In the genomic region with DNA sequence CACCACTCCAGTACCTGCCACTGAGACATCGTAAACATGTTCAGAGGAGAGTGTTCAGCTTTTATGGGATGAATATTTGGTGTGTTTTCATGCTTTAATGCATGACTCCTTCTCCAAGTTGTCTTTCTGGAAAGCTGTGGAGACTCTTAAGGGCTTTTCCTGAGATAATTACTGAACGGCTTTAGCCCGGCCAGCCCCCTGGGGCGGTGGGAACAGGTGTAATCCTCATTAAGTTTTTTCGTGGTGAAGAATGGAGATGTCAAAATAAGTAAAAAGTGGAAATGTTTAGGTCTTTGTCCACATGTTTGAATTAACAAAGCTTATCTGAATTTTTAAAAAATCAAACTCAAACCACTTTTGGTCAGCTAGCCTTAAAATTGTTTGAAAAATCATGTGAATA, we compare ENCODE assay signal across 8 cellular contexts. TPM values are rescaled to one million over a fixed set of nuclear protein-coding genes. Genes with fewer than 3 reads are reported as not detected.
DNase-seq lines count a peak whose midpoint lies in the region; ATAC-seq and TF ChIP-seq lines count a peak whose summit lies in the region.

No MANE protein-coding gene starts in this region.

- no peaks in the 10 kb centered on the region for H3K36me3 ChIP-seq in kidney epithelial cell (ENCODE audit: control insufficient read depth, insufficient read depth, low read length)
- H3K36me3 ChIP-seq in thyroid gland = no peaks in the 10 kb centered on the region

- H3K27me3 ChIP-seq in kidney epithelial cell (ENCODE audit: control insufficient read depth, insufficient read depth, low read length) (no peaks in the 10 kb centered on the region), thyroid gland (no peaks in the 10 kb centered on the region)

- peaks cover 27% of the 10 kb centered on the region for H3K36me3 Mint-ChIP-seq in activated CD4-positive, alpha-beta T cell treated with anti-CD3 and anti-CD28 coated beads, Interleukin-2, amount 10 ng/mL, durations not matched to agents 7 days and 5 days (ENCODE audit: low read depth)
- peaks cover 5 to 10% of the 10 kb centered on the region in 2 donors for H3K36me3 Mint-ChIP-seq in activated naive CD4-positive, alpha-beta T cell treated with anti-CD3 and anti-CD28 coated beads, Interleukin-2, amount 50 U/mL, for 72 hours

- H3K4me1 Mint-ChIP-seq in activated CD4-positive, alpha-beta T cell treated with anti-CD3 and anti-CD28 coated beads, Interleukin-2, amount 10 ng/mL, durations not matched to agents 7 days and 5 days = peaks cover 43% of the 10 kb centered on the region

- CTCF ChIA-PET in activated CD4-positive, alpha-beta T cell treated with anti-CD3 and anti-CD28 coated beads, Interleukin-2, amount 10 ng/mL, durations not matched to agents 7 days and 5 days (lab: Charles Lee) = interaction anchor here (1.0 to 3.1 kb wide), 2 partner anchors 9 to 14 kb away, joined by 3 to 11 read pairs; no protein-coding TSS in a partner anchor

- no peak for ATAC-seq in activated naive CD4-positive, alpha-beta T cell treated with anti-CD3 and anti-CD28 coated beads, Interleukin-2, amount 50 U/mL, for 72 hours
- ATAC-seq in GM18511 (IDR thresholded peaks at IDR 0.05; ENCODE audit: unreplicated experiment) = no peak
- ATAC-seq in GM21360 (IDR thresholded peaks at IDR 0.05; ENCODE audit: unreplicated experiment) = no peak

- H3K9me3 Mint-ChIP-seq in activated CD4-positive, alpha-beta T cell treated with anti-CD3 and anti-CD28 coated beads, Interleukin-2, amount 10 ng/mL, durations not matched to agents 7 days and 5 days = peaks cover 3% of the 10 kb centered on the region
- H3K9me3 Mint-ChIP-seq in activated naive CD4-positive, alpha-beta T cell treated with anti-CD3 and anti-CD28 coated beads, Interleukin-2, amount 50 U/mL, for 72 hours = no peaks in the 10 kb centered on the region

- TF ChIP-seq CTCF in kidney epithelial cell (IDR thresholded peaks at IDR 0.05; ENCODE audit: insufficient read depth, low read length, poor library complexity, severe bottlenecking) (no peak), thyroid gland (IDR thresholded peaks at IDR 0.05) (no peak)

- peak overlapping the region; percentile 78 for H3K4me3 ChIP-seq in kidney epithelial cell (ENCODE audit: low read depth, low read length)
- H3K4me3 ChIP-seq in thyroid gland (replicated peaks in 1 of 3) = peak overlapping the region; percentile 61 to 91 (median 75)

- POLR2A ChIA-PET in activated CD4-positive, alpha-beta T cell treated with anti-CD3 and anti-CD28 coated beads, Interleukin-2, amount 10 ng/mL, durations not matched to agents 7 days and 5 days (lab: Charles Lee) = no interaction called here

- H3K27ac ChIP-seq in thyroid gland = peak overlapping the region; percentile 95 to 99 (median 95)

- H3K27me3 Mint-ChIP-seq in activated CD4-positive, alpha-beta T cell treated with anti-CD3 and anti-CD28 coated beads, Interleukin-2, amount 10 ng/mL, durations not matched to agents 7 days and 5 days = peaks cover 3% of the 10 kb centered on the region

- no peak for DNase-seq in activated CD4-positive, alpha-beta T cell treated with anti-CD3 and anti-CD28 coated beads, Interleukin-2, amount 10 ng/mL, durations not matched to agents 7 days and 5 days
- no peak for DNase-seq in activated CD4-positive, alpha-beta T cell treated with anti-CD3 and anti-CD28 coated beads, Interleukin-2, amount 50 U/mL, for 48 hours
- no peak for DNase-seq in activated naive CD4-positive, alpha-beta T cell treated with anti-CD3 and anti-CD28 coated beads, Interleukin-2, amount 50 U/mL, for 72 hours (ENCODE audit: low spot score in 2 of 2)
- no peak for DNase-seq in kidney epithelial cell (ENCODE audit: low read depth)
- no peak for DNase-seq in thyroid gland
- DNase-seq in NCI-H1436 (lab: John Stamatoyannopoulos, UW) = no peak

- peak overlapping the region; percentile 99 for H3K4me3 Mint-ChIP-seq in activated CD4-positive, alpha-beta T cell treated with anti-CD3 and anti-CD28 coated beads, Interleukin-2, amount 10 ng/mL, durations not matched to agents 7 days and 5 days

- H3K9me3 ChIP-seq in thyroid gland = no peaks in the 10 kb centered on the region

- H3K4me1 ChIP-seq in thyroid gland = peaks cover 22 to 29% of the 10 kb centered on the region in 2 donors

- no peak for TF ChIP-seq POLR2A in thyroid gland (IDR thresholded peaks at IDR 0.05)

- 4 to 11% methylated on average over 5 of the region's 5 CpGs for WGBS in thyroid gland, 2 donors

- intact Hi-C loops in thyroid gland (cut with DNase I) = loop anchor here (10.0 kb wide), 1 partner anchor 110 kb away; no protein-coding TSS in a partner anchor

- peak overlapping the region; percentile 97 for H3K27ac Mint-ChIP-seq in activated CD4-positive, alpha-beta T cell treated with anti-CD3 and anti-CD28 coated beads, Interleukin-2, amount 10 ng/mL, durations not matched to agents 7 days and 5 days
- H3K27ac Mint-ChIP-seq in activated naive CD4-positive, alpha-beta T cell treated with anti-CD3 and anti-CD28 coated beads, Interleukin-2, amount 50 U/mL, for 72 hours = peak overlapping the region; percentile 85 to 96

RNA-seq across cellular contexts. Expression of gene SYNE2, which starts 1.5 kb away (rescaled TPM):
- 100 to 1,000 TPM; 192 to 218 TPM for total RNA-seq in activated CD4-positive, alpha-beta T cell treated with anti-CD3 and anti-CD28 coated beads, Interleukin-2, amount 10 ng/mL, durations not matched to agents 7 days and 5 days
- 10 to 100 TPM; 39.4 to 41.0 TPM for total RNA-seq in activated naive CD4-positive, alpha-beta T cell treated with anti-CD3 and anti-CD28 coated beads, Interleukin-2, amount 50 U/mL, for 72 hours
- total RNA-seq in kidney epithelial cell (35.7 and 38.6 TPM in 2 replicates), thyroid gland (100 to 1,000 TPM; 314 to 379 (median 342) TPM)
